ENCODE assay signal across 9 cellular contexts in genomic region chr1:201533836-201534235, GRCh38.
"Had no signal": no experiment of that assay in that cellular context is flagged by ENCODE, and none has a peak within 500 bp of the region (broad histone marks: within the 10 kb centered on the region; RNA-seq: fewer than 3 reads in every experiment).

No MANE protein-coding gene starts in this region.

- H3K27ac ChIP-seq: lower lobe of right lung, psoas muscle had no signal

- H3K36me3 ChIP-seq: lower lobe of right lung, tibial nerve had no signal

- H3K9me3 ChIP-seq: lower lobe of right lung, psoas muscle, tibial nerve had no signal

- ATAC-seq: effector memory CD8-positive, alpha-beta T cell; lower lobe of right lung; natural killer cell treated with Interleukin-12 subunit alpha and Interleukin-12 subunit beta and Interleukin-15 and Interleukin-18, amount 100 ng/mL, for 72 hours; psoas muscle had no signal

- H3K4me3 ChIP-seq: lower lobe of right lung, psoas muscle, tibial nerve had no signal

- DNase-seq: activated CD4-positive, alpha-beta T cell treated with anti-CD3 and anti-CD28 coated beads for 48 hours; activated naive CD4-positive, alpha-beta T cell; effector memory CD8-positive, alpha-beta T cell; hippocampal formation; lower lobe of right lung; psoas muscle; stimulated activated CD4-positive, alpha-beta T cell treated with anti-CD3 and anti-CD28 coated beads, Interleukin-15, amount 100 ng/mL, for 24 hours had no signal

- H3K27me3 ChIP-seq: tibial nerve had no signal
